28 cellular contexts compared by ENCODE assay signal in genomic region chr16:11968577-11968976, GRCh38. TPM values are rescaled to one million over a fixed set of nuclear protein-coding genes. Genes with fewer than 3 reads are reported as not detected.
A peak's percentile ranks its signal among the peaks of the same experiment; 100 is the strongest.
DNase-seq lines count a peak whose midpoint lies in the region; ATAC-seq, FAIRE-seq and TF ChIP-seq lines count a peak whose summit lies in the region.
"Had no signal": no experiment of that assay in that cellular context is flagged by ENCODE, and none has a peak within 500 bp of the region (broad histone marks: within the 10 kb centered on the region; RNA-seq: fewer than 3 reads in every experiment).

No MANE protein-coding gene starts in this region.

- TF ChIP-seq RAD21 in A549 (conservative IDR thresholded peaks at IDR 0.05 in 1 of 2, IDR thresholded peaks at IDR 0.05 in 1 of 2): no peak

- H3K36me3 ChIP-seq in MM.1S (replicated peaks; ENCODE audit: insufficient read depth, low read length) (peaks cover 8% of the 10 kb centered on the region), SU-DHL-6 (ENCODE audit: low read length) (peaks cover 16% of the 10 kb centered on the region; the same call in 1 of the 2 replicates)

- POLR2A ChIA-PET in A549 (lab: Yijun Ruan, JAX): no interaction called here

- TF ChIP-seq EP300 in A549 (IDR thresholded peaks at IDR 0.05): no peak

- TF ChIP-seq POLR2A in A549 (IDR thresholded peaks at IDR 0.05; ENCODE audit: low read length): no peak

- TF ChIP-seq CTCF in A549 (IDR thresholded peaks at IDR 0.05) (no peak), Calu3 (IDR thresholded peaks at IDR 0.05; ENCODE audit: unreplicated experiment) (no peak), MM.1S (IDR thresholded peaks at IDR 0.05; ENCODE audit: low read length) (no peak), SU-DHL-6 (IDR thresholded peaks at IDR 0.05; ENCODE audit: insufficient read depth, low read length, poor library complexity, severe bottlenecking) (no peak)

- ATAC-seq in A549 (no peak), GM21526 (IDR thresholded peaks at IDR 0.05; ENCODE audit: low FRiP score, unreplicated experiment) (no peak)
- no peak for ATAC-seq in activated CD4-positive, CD25-positive, alpha-beta regulatory T cell treated with anti-CD3 and anti-CD28 coated beads, Interleukin-2, amount 50 U/mL, for 24 hours
- ATAC-seq: CD8-positive, alpha-beta T cell; HCT116; PC-3 had no signal

- H3K9me3 Mint-ChIP-seq in Calu3 (ENCODE audit: low read depth, unreplicated experiment): no peaks in the 10 kb centered on the region
- H3K9me3 Mint-ChIP-seq: CD8-positive, alpha-beta T cell had no signal

- no peaks in the 10 kb centered on the region for H3K36me3 Mint-ChIP-seq in Calu3 (ENCODE audit: insufficient read depth, unreplicated experiment)
- H3K36me3 Mint-ChIP-seq: CD8-positive, alpha-beta T cell had no signal

- 65% methylated on average over 3 of the region's 3 CpGs for WGBS in A549 (ENCODE audit: missing lambda C conversion rate)

- H3K4me3 Mint-ChIP-seq in Calu3 (ENCODE audit: low read depth, unreplicated experiment): no peak overlapping the region
- H3K4me3 Mint-ChIP-seq: CD8-positive, alpha-beta T cell had no signal

- H3K4me3 ChIP-seq in A549 (no peak overlapping the region), MM.1S (ENCODE audit: low read length) (peak overlapping the region; percentile 66), SU-DHL-6 (ENCODE audit: insufficient read depth, low read length, poor library complexity, severe bottlenecking) (peak overlapping the region; percentile 31)

- peaks cover 18% of the 10 kb centered on the region for H3K27me3 Mint-ChIP-seq in Calu3 (ENCODE audit: unreplicated experiment)

- DNase-seq in A549 (ENCODE audit: low read depth in 1 of 2, low spot score in 1 of 2): no peak
- no peak for DNase-seq in Calu3
- peak; percentile 27 for DNase-seq in MM.1S
- DNase-seq in OCI-M1 (lab: John Stamatoyannopoulos, UW): no peak
- DNase-seq in NCI-H345 treated with DMSO at 0.1 percent for 48 hours (lab: John Stamatoyannopoulos, UW; ENCODE audit: unreplicated experiment): no peak
- DNase-seq: Caco-2; CD8-positive, alpha-beta T cell; DMS 273 treated with DMSO at 0.1 percent for 48 hours; DMS79; GF-D8; Kasumi-1; NCI-H1417; NCI-H1694; NCI-H2029 treated with DMSO at 0.1 percent for 48 hours; NCI-H2227 treated with DMSO at 0.1 percent for 48 hours; NCI-H524; NCI-H774; NK-92 treated with Interleukin-12 subunit alpha and Interleukin-12 subunit beta, amount 100 ng/mL, for 24 hours; PC-3; SK-N-SH had no signal

- H3K9me2 ChIP-seq in MM.1S (replicated peaks; ENCODE audit: insufficient read depth, low read length) (no peaks in the 10 kb centered on the region), SU-DHL-6 (replicated peaks; ENCODE audit: insufficient read depth, low read length) (no peaks in the 10 kb centered on the region)
- H3K9me2 ChIP-seq: SK-N-SH had no signal

- H2AFZ ChIP-seq in MM.1S (ENCODE audit: low read length) (no peak overlapping the region), SU-DHL-6 (ENCODE audit: low read depth, low read length, severe bottlenecking) (no peak overlapping the region)

- H3K79me2 ChIP-seq in MM.1S (ENCODE audit: low read length) (peaks cover 76% of the 10 kb centered on the region), SU-DHL-6 (ENCODE audit: insufficient read depth, low read length) (peaks cover 45% of the 10 kb centered on the region)

- no peaks in the 10 kb centered on the region for H3K27me3 ChIP-seq in MM.1S (replicated peaks; ENCODE audit: insufficient read depth, low read length)
- no peaks in the 10 kb centered on the region for H3K27me3 ChIP-seq in SU-DHL-6 (ENCODE audit: low read length)

- no peaks in the 10 kb centered on the region for H3K4me1 Mint-ChIP-seq in Calu3 (ENCODE audit: low read depth, unreplicated experiment)

- FAIRE-seq in A549 (lab: Jason Lieb, UNC): no peak

- peak overlapping the region; percentile 23 for H3K27ac Mint-ChIP-seq in Calu3 (ENCODE audit: unreplicated experiment)
- H3K27ac Mint-ChIP-seq: CD8-positive, alpha-beta T cell had no signal

- CTCF ChIA-PET in A549 (lab: Yijun Ruan, JAX) (interaction anchor here (0.6 to 4.0 kb wide), 5 partner anchors 10 to 127 kb away, joined by 3 to 35 read pairs (median 4); no protein-coding TSS in a partner anchor), Calu3 (lab: Charles Lee) (interaction anchor here (0.7 to 1.3 kb wide), 3 partner anchors 16 to 100 kb away, joined by 3 to 7 read pairs (median 6); no protein-coding TSS in a partner anchor)

- no peaks in the 10 kb centered on the region for H4K20me1 ChIP-seq in MM.1S (ENCODE audit: insufficient read depth, low read length)
- H4K20me1 ChIP-seq in SU-DHL-6 (ENCODE audit: low read depth, low read length): no peaks in the 10 kb centered on the region

- no peaks in the 10 kb centered on the region for H3K9me3 ChIP-seq in A549
- H3K9me3 ChIP-seq in MM.1S (replicated peaks; ENCODE audit: insufficient read depth, low read length): no peaks in the 10 kb centered on the region
- H3K9me3 ChIP-seq in SU-DHL-6 (ENCODE audit: insufficient read depth, low read length): no peaks in the 10 kb centered on the region
- H3K9me3 ChIP-seq: Caco-2, SK-N-SH had no signal

- H3K4me2 ChIP-seq in A549 (no peak overlapping the region), MM.1S (ENCODE audit: low read depth, low read length) (peak overlapping the region; percentile 98), SU-DHL-6 (ENCODE audit: low read depth, low read length, poor library complexity, severe bottlenecking) (peak overlapping the region; percentile 100)
- H3K4me2 ChIP-seq: SK-N-SH had no signal

- H3K9ac ChIP-seq in MM.1S (ENCODE audit: low read length) (peak overlapping the region; percentile 96; the same call in 1 of the 2 replicates), SU-DHL-6 (ENCODE audit: low read length) (peak overlapping the region; percentile 83)
- H3K9ac ChIP-seq: SK-N-SH had no signal

- intact Hi-C loops in Calu3 (cut with micrococcal nuclease; ENCODE audit: unreplicated experiment): no loop called here

- H3F3A ChIP-seq in MM.1S (ENCODE audit: insufficient read depth, low read length) (peaks cover 91% of the 10 kb centered on the region), SU-DHL-6 (ENCODE audit: insufficient read depth) (peaks cover 82% of the 10 kb centered on the region)

- H3K4me1 ChIP-seq in A549 (no peaks in the 10 kb centered on the region), MM.1S (ENCODE audit: low read length) (peaks cover 27% of the 10 kb centered on the region)
- H3K4me1 ChIP-seq: Caco-2 had no signal

- no TSS peak for BruUV-seq in Calu3 (replicated peaks; lab: Mats Ljungman, UMichigan)

- H3K27ac ChIP-seq in A549: no peak overlapping the region
- peak overlapping the region; percentile 98 for H3K27ac ChIP-seq in MM.1S (ENCODE audit: low read length)
- H3K27ac ChIP-seq in SU-DHL-6 (ENCODE audit: low read depth, low read length): peak overlapping the region; percentile 99
- H3K27ac ChIP-seq: C4-2B had no signal

TF ChIP-seq in A549, 52 proteins besides CTCF, POLR2A, EP300 and RAD21:
- TF ChIP-seq MAFK (IDR thresholded peaks at IDR 0.05; ENCODE audit: partially characterized antibody) (peak; percentile 75), SMC3 (IDR thresholded peaks at IDR 0.05) (no peak), HOXB13 (CRISPR knock-in tag; IDR thresholded peaks at IDR 0.05; ENCODE audit: low read depth) (no peak)

RNA-seq across cellular contexts. Expression of gene TNFRSF17, which starts 3.6 kb away (rescaled TPM):
- not detected in 2 replicates for polyA plus RNA-seq in A549 (2011; rRNA removed)
- not detected in 2 replicates for polyA plus RNA-seq in A549 (2012; cell fraction: cytosol; rRNA removed)
- polyA plus RNA-seq in A549 (2012; cell fraction: nucleus; rRNA removed): not detected in 2 replicates
- polyA plus RNA-seq in A549 (2017; fragmentation: RNase III; extraction: RNeasy Plus Mini Kit Qiagen cat#74134 plus additional on column Dnase treatment): not detected in 3 replicates
- not detected in 2 replicates for polyA minus RNA-seq in A549 (2011; rRNA and poly(A)+ RNA removed)
- not detected in 2 replicates for total RNA-seq in Calu3 (2022)
- total RNA-seq: A673; Caco-2; CD8-positive, alpha-beta T cell; H4; PC-3; T-helper 1 cell treated with Interleukin-12 subunit alpha and Interleukin-12 subunit beta and Interleukin-4 antibody, amounts not matched to agents 30 ng/mL and 1 ng/mL, for 36 hours had no signal
- polyA plus RNA-seq: SK-N-SH had no signal

RNA-seq across cellular contexts. Expression of gene SNX29, which starts 8.0 kb away (rescaled TPM):
- 4.3 and 4.6 TPM in 2 replicates for polyA plus RNA-seq in A549 (2011; rRNA removed)
- 1.8 and 2.4 TPM in 2 replicates for polyA plus RNA-seq in A549 (2012; cell fraction: cytosol; rRNA removed)
- 2.4 and 2.6 TPM in 2 replicates for polyA plus RNA-seq in A549 (2012; cell fraction: nucleus; rRNA removed)
- polyA plus RNA-seq in A549 (2017; fragmentation: RNase III; extraction: RNeasy Plus Mini Kit Qiagen cat#74134 plus additional on column Dnase treatment): 2.4 to 2.8 TPM (median 2.5 TPM) in 3 replicates
- 25.7 and 33.7 TPM in 2 replicates for polyA minus RNA-seq in A549 (2011; rRNA and poly(A)+ RNA removed)
- 18.5 and 18.7 TPM in 2 replicates for total RNA-seq in Calu3 (2022)

RNA-seq across cellular contexts. Expression of gene NPIPB2, which starts 26.7 kb away (rescaled TPM):
- polyA plus RNA-seq in A549 (2011; rRNA removed) (6.6 and 16.4 TPM in 2 replicates), A549 (2017; fragmentation: RNase III; extraction: RNeasy Plus Mini Kit Qiagen cat#74134 plus additional on column Dnase treatment) (2.7 to 3.6 TPM (median 3.0 TPM) in 3 replicates)
- 7.5 and 11.8 TPM in 2 replicates for polyA plus RNA-seq in A549 (2012; cell fraction: cytosol; rRNA removed)
- polyA plus RNA-seq in A549 (2012; cell fraction: nucleus; rRNA removed): 20.6 and 50.3 TPM in 2 replicates
- polyA minus RNA-seq in A549 (2011; rRNA and poly(A)+ RNA removed): 4.7 and 7.0 TPM in 2 replicates
- 16.2 and 21.3 TPM in 2 replicates for total RNA-seq in Calu3 (2022)

RNA-seq across cellular contexts. Expression of gene GSPT1, which starts 52.8 kb away (rescaled TPM):
- polyA plus RNA-seq in A549 (2011; rRNA removed) (174 and 215 TPM in 2 replicates), A549 (2017; fragmentation: RNase III; extraction: RNeasy Plus Mini Kit Qiagen cat#74134 plus additional on column Dnase treatment) (163 to 169 TPM (median 167 TPM) in 3 replicates)
- 45.0 and 49.8 TPM in 2 replicates for polyA plus RNA-seq in A549 (2012; cell fraction: cytosol; rRNA removed)
- polyA plus RNA-seq in A549 (2012; cell fraction: nucleus; rRNA removed): 28.5 and 37.3 TPM in 2 replicates
- 58.1 and 61.7 TPM in 2 replicates for polyA minus RNA-seq in A549 (2011; rRNA and poly(A)+ RNA removed)
- total RNA-seq in Calu3 (2022): 221 and 223 TPM in 2 replicates

Comparison
In these comparisons a context has a peak if more than half of its experiments do, and no peak if none do; other contexts are left out.
1. H3K27ac ChIP-seq: peak in MM.1S (single experiment) and SU-DHL-6 (single experiment); none in A549 (0 of 2).